ENCODE assay signal across 1 cellular context in genomic region chr4:113094327-113094726, GRCh38.
TF ChIP-seq lines count a peak whose summit lies in the region.

No MANE protein-coding gene starts in this region.

TF ChIP-seq in HepG2, 621 proteins besides CTCF, POLR2A, EP300 and RAD21 (continued from another document):
- TF ChIP-seq, protein P1, sequence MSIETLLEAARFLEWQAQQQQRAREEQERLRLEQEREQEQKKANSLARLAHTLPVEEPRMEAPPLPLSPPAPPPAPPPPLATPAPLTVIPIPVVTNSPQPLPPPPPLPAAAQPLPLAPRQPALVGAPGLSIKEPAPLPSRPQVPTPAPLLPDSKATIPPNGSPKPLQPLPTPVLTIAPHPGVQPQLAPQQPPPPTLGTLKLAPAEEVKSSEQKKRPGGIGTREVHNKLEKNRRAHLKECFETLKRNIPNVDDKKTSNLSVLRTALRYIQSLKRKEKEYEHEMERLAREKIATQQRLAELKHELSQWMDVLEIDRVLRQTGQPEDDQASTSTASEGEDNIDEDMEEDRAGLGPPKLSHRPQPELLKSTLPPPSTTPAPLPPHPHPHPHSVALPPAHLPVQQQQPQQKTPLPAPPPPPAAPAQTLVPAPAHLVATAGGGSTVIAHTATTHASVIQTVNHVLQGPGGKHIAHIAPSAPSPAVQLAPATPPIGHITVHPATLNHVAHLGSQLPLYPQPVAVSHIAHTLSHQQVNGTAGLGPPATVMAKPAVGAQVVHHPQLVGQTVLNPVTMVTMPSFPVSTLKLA (IDR thresholded peaks at IDR 0.05): peak; percentile 14; the same call in 1 of the 2 replicates
- TF ChIP-seq FOXO4 (CRISPR knock-in tag; conservative IDR thresholded peaks at IDR 0.05): no peak
- no peak for TF ChIP-seq SOX6 (IDR thresholded peaks at IDR 0.05)
- TF ChIP-seq SOX6 (CRISPR knock-in tag; IDR thresholded peaks at IDR 0.05): no peak
- TF ChIP-seq, protein P2, sequence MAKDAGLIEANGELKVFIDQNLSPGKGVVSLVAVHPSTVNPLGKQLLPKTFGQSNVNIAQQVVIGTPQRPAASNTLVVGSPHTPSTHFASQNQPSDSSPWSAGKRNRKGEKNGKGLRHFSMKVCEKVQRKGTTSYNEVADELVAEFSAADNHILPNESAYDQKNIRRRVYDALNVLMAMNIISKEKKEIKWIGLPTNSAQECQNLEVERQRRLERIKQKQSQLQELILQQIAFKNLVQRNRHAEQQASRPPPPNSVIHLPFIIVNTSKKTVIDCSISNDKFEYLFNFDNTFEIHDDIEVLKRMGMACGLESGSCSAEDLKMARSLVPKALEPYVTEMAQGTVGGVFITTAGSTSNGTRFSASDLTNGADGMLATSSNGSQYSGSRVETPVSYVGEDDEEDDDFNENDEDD (CRISPR knock-in tag; IDR thresholded peaks at IDR 0.05; ENCODE audit: borderline replicate concordance): no peak
- TF ChIP-seq, protein P3, sequence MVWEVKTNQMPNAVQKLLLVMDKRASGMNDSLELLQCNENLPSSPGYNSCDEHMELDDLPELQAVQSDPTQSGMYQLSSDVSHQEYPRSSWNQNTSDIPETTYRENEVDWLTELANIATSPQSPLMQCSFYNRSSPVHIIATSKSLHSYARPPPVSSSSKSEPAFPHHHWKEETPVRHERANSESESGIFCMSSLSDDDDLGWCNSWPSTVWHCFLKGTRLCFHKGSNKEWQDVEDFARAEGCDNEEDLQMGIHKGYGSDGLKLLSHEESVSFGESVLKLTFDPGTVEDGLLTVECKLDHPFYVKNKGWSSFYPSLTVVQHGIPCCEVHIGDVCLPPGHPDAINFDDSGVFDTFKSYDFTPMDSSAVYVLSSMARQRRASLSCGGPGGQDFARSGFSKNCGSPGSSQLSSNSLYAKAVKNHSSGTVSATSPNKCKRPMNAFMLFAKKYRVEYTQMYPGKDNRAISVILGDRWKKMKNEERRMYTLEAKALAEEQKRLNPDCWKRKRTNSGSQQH (CRISPR knock-in tag; IDR thresholded peaks at IDR 0.05; ENCODE audit: low read depth): no peak
- TF ChIP-seq MAFG (CRISPR knock-in tag; IDR thresholded peaks at IDR 0.05): no peak
- no peak for TF ChIP-seq ZZZ3 (CRISPR knock-in tag; IDR thresholded peaks at IDR 0.05; ENCODE audit: borderline replicate concordance)
